ENCODE assay signal across 20 cellular contexts in the genomic region with DNA sequence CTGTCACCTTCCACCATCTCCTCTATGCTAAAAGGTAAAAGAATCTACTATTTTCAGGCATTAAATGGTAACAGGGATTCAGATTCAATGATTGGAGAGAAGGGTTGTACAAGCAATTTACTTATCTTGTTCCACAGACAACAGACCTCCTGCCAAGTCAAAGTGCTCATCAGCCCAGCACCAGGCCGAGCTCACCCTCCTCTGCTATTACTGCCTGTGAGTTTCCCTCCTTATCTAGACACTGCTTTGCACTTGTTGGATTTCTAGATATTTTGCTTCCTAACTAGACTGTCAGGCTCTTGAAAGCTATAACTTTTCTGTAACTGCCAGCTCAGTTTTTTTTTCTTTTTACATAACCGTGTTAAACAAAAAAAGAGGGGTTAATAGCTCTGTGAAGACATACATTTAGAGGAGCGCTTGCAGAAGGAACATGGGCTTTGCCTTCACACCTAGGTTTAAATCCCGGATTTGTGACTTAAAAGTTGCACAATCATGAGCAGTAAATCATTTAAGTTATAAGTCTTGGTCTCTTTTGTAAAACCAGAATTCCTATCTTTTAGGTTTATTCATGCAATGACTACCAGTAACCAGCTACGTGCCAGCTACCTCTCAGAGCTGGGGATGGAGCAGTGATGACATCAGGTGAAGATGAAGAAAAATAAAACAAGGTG. TPM values are rescaled to one million over a fixed set of nuclear protein-coding genes. Genes with fewer than 3 reads are reported as not detected.
DNase-seq lines count a peak whose midpoint lies in the region; ATAC-seq lines count a peak whose summit lies in the region.
"Had no signal": no experiment of that assay in that cellular context is flagged by ENCODE, and none has a peak within 500 bp of the region (broad histone marks: within the 10 kb centered on the region; RNA-seq: fewer than 3 reads in every experiment).

No MANE protein-coding gene starts in this region.

- WGBS in aorta, 2 donors = 57 to 65% methylated on average over 5 of the region's 5 CpGs

- H3K27ac ChIP-seq in naive thymus-derived CD4-positive, alpha-beta T cell (ENCODE audit: low read depth, low read length) = no peak overlapping the region
- no peak overlapping the region for H3K27ac ChIP-seq in aorta (ENCODE audit: low read depth in 1 of 2, low read length in 2 of 2)
- H3K27ac ChIP-seq: neutrophil had no signal

- H3K27me3 ChIP-seq in naive thymus-derived CD4-positive, alpha-beta T cell (ENCODE audit: control insufficient read depth in 2 of 2, insufficient read depth in 2 of 2, low read length in 2 of 2) = peaks cover 0 to 2% of the 10 kb centered on the region in 2 donors
- H3K27me3 ChIP-seq in aorta (ENCODE audit: control insufficient read depth in 1 of 2, insufficient read depth in 2 of 2, low read length in 1 of 2) = no peaks in the 10 kb centered on the region

- H3K36me3 Mint-ChIP-seq in stimulated activated naive CD8-positive, alpha-beta T cell treated with anti-CD3 and anti-CD28 coated beads, Interleukin-15, Interleukin-2, amounts not matched to agents 100 ng/mL and 50 ng/mL, for 24 hours (ENCODE audit: low read depth) = no peaks in the 10 kb centered on the region
- H3K36me3 Mint-ChIP-seq in activated naive CD8-positive, alpha-beta T cell treated with anti-CD3 and anti-CD28 coated beads, Interleukin-2, amount 10 ng/mL, durations not matched to agents 7 days and 5 days = no peaks in the 10 kb centered on the region
- peaks cover 0 to 5% (median 0%) of the 10 kb centered on the region in 5 donors for H3K36me3 Mint-ChIP-seq in naive thymus-derived CD4-positive, alpha-beta T cell

- H3K9me3 ChIP-seq in naive thymus-derived CD4-positive, alpha-beta T cell (ENCODE audit: control insufficient read depth in 2 of 3, low read length in 3 of 3) = no peaks in the 10 kb centered on the region
- no peaks in the 10 kb centered on the region for H3K9me3 ChIP-seq in aorta (ENCODE audit: control insufficient read depth, low read length)
- H3K9me3 ChIP-seq: neutrophil, tibial nerve had no signal

- POLR2A ChIA-PET in activated naive CD8-positive, alpha-beta T cell treated with anti-CD3 and anti-CD28 coated beads, Interleukin-2, amount 10 ng/mL, durations not matched to agents 7 days and 5 days (lab: Charles Lee) = no interaction called here
- POLR2A ChIA-PET in naive thymus-derived CD4-positive, alpha-beta T cell (lab: Charles Lee) = no interaction called here

- H3K4me3 Mint-ChIP-seq in stimulated activated naive CD8-positive, alpha-beta T cell treated with anti-CD3 and anti-CD28 coated beads, Interleukin-15, Interleukin-2, amounts not matched to agents 100 ng/mL and 50 ng/mL, for 24 hours = peak overlapping the region; percentile 49
- peak overlapping the region; percentile 80 for H3K4me3 Mint-ChIP-seq in activated naive CD8-positive, alpha-beta T cell treated with anti-CD3 and anti-CD28 coated beads, Interleukin-2, amount 10 ng/mL, durations not matched to agents 7 days and 5 days
- peak overlapping the region; percentile 2 to 81 (median 64) for H3K4me3 Mint-ChIP-seq in naive thymus-derived CD4-positive, alpha-beta T cell

- no peaks in the 10 kb centered on the region for H3K9me3 Mint-ChIP-seq in stimulated activated naive CD8-positive, alpha-beta T cell treated with anti-CD3 and anti-CD28 coated beads, Interleukin-15, Interleukin-2, amounts not matched to agents 100 ng/mL and 50 ng/mL, for 24 hours
- no peaks in the 10 kb centered on the region for H3K9me3 Mint-ChIP-seq in activated naive CD8-positive, alpha-beta T cell treated with anti-CD3 and anti-CD28 coated beads, Interleukin-2, amount 10 ng/mL, durations not matched to agents 7 days and 5 days
- H3K9me3 Mint-ChIP-seq in naive thymus-derived CD4-positive, alpha-beta T cell = peaks cover 0 to 1% (median 0%) of the 10 kb centered on the region in 11 donors
- H3K9me3 Mint-ChIP-seq: activated CD8-positive, alpha-beta T cell treated with anti-CD3 and anti-CD28 coated beads for 36 hours had no signal

- peaks cover 72% of the 10 kb centered on the region for H3K27me3 Mint-ChIP-seq in stimulated activated naive CD8-positive, alpha-beta T cell treated with anti-CD3 and anti-CD28 coated beads, Interleukin-15, Interleukin-2, amounts not matched to agents 100 ng/mL and 50 ng/mL, for 24 hours
- H3K27me3 Mint-ChIP-seq in activated naive CD8-positive, alpha-beta T cell treated with anti-CD3 and anti-CD28 coated beads, Interleukin-2, amount 10 ng/mL, durations not matched to agents 7 days and 5 days = peaks cover 64% of the 10 kb centered on the region
- peaks cover 50 to 73% (median 60%) of the 10 kb centered on the region in 5 donors for H3K27me3 Mint-ChIP-seq in naive thymus-derived CD4-positive, alpha-beta T cell

- H3K4me1 ChIP-seq in naive thymus-derived CD4-positive, alpha-beta T cell (ENCODE audit: control insufficient read depth in 2 of 2, insufficient read depth in 2 of 2, low read length in 2 of 2) = no peaks in the 10 kb centered on the region
- no peaks in the 10 kb centered on the region for H3K4me1 ChIP-seq in aorta (ENCODE audit: control insufficient read depth in 1 of 2, insufficient read depth in 2 of 2, low read length in 2 of 2)

- no peak for DNase-seq in stimulated activated naive CD8-positive, alpha-beta T cell treated with anti-CD3 and anti-CD28 coated beads, Interleukin-15, Interleukin-2, amounts not matched to agents 100 U/mL and 50 U/mL, for 24 hours
- no peak for DNase-seq in activated naive CD8-positive, alpha-beta T cell treated with anti-CD3 and anti-CD28 coated beads, Interleukin-2, amount 10 ng/mL, durations not matched to agents 7 days and 5 days
- DNase-seq in naive thymus-derived CD4-positive, alpha-beta T cell = no peak
- DNase-seq in aorta (no peak), C1 segment of cervical spinal cord (lab: John Stamatoyannopoulos, UW) (no peak), dedifferentiated amniotic fluid mesenchymal stem cell (ENCODE audit: extremely low spot score) (no peak)
- DNase-seq: activated CD8-positive, alpha-beta T cell treated with anti-CD3 and anti-CD28 coated beads for 36 hours; amniotic stem cell; cerebellar nuclear complex; COR-L47; hypothalamus; KG1; NCI-H1048; NCI-H2029 treated with DMSO at 0.1 percent for 48 hours; NCI-H510A had no signal

- intact Hi-C loops in naive thymus-derived CD4-positive, alpha-beta T cell (cut with micrococcal nuclease) = no loop called here
- intact Hi-C loops in aorta (cut with DNase I) = no loop called here

- peaks cover 15% of the 10 kb centered on the region for H3K4me1 Mint-ChIP-seq in stimulated activated naive CD8-positive, alpha-beta T cell treated with anti-CD3 and anti-CD28 coated beads, Interleukin-15, Interleukin-2, amounts not matched to agents 100 ng/mL and 50 ng/mL, for 24 hours (ENCODE audit: low read depth)
- H3K4me1 Mint-ChIP-seq in activated naive CD8-positive, alpha-beta T cell treated with anti-CD3 and anti-CD28 coated beads, Interleukin-2, amount 10 ng/mL, durations not matched to agents 7 days and 5 days = peaks cover 4% of the 10 kb centered on the region
- H3K4me1 Mint-ChIP-seq in naive thymus-derived CD4-positive, alpha-beta T cell = peaks cover 2 to 14% (median 13%) of the 10 kb centered on the region in 7 donors

- no peak overlapping the region for H3K27ac Mint-ChIP-seq in stimulated activated naive CD8-positive, alpha-beta T cell treated with anti-CD3 and anti-CD28 coated beads, Interleukin-15, Interleukin-2, amounts not matched to agents 100 ng/mL and 50 ng/mL, for 24 hours
- H3K27ac Mint-ChIP-seq in activated naive CD8-positive, alpha-beta T cell treated with anti-CD3 and anti-CD28 coated beads, Interleukin-2, amount 10 ng/mL, durations not matched to agents 7 days and 5 days = no peak overlapping the region
- no peak overlapping the region for H3K27ac Mint-ChIP-seq in naive thymus-derived CD4-positive, alpha-beta T cell
- H3K27ac Mint-ChIP-seq: activated CD8-positive, alpha-beta T cell treated with anti-CD3 and anti-CD28 coated beads for 36 hours had no signal

- H3K36me3 ChIP-seq in naive thymus-derived CD4-positive, alpha-beta T cell (ENCODE audit: control insufficient read depth in 2 of 3, insufficient read depth in 3 of 3, low read length in 3 of 3) = no peaks in the 10 kb centered on the region
- H3K36me3 ChIP-seq in aorta (ENCODE audit: control insufficient read depth in 1 of 2, insufficient read depth in 2 of 2, low read length in 1 of 2) = no peaks in the 10 kb centered on the region
- H3K36me3 ChIP-seq: neutrophil, tibial nerve had no signal

- CTCF ChIA-PET in naive thymus-derived CD4-positive, alpha-beta T cell (lab: Charles Lee) = no interaction called here

- no peak for ATAC-seq in stimulated activated naive CD8-positive, alpha-beta T cell treated with anti-CD3 and anti-CD28 coated beads, Interleukin-15, Interleukin-2, amounts not matched to agents 100 U/mL and 50 U/mL, for 24 hours
- no peak for ATAC-seq in activated naive CD8-positive, alpha-beta T cell treated with anti-CD3 and anti-CD28 coated beads, Interleukin-2, amount 10 ng/mL, durations not matched to agents 7 days and 5 days (ENCODE audit: low read depth)
- ATAC-seq in naive thymus-derived CD4-positive, alpha-beta T cell = no peak
- no peak for ATAC-seq in aorta (ENCODE audit: low FRiP score)
- no peak for ATAC-seq in GM21381 (IDR thresholded peaks at IDR 0.05; ENCODE audit: unreplicated experiment)
- ATAC-seq: activated CD8-positive, alpha-beta T cell treated with anti-CD3 and anti-CD28 coated beads for 36 hours; HCT116 had no signal

- no peak overlapping the region for H3K4me3 ChIP-seq in naive thymus-derived CD4-positive, alpha-beta T cell (ENCODE audit: low read length)
- H3K4me3 ChIP-seq in aorta (ENCODE audit: low read length in 2 of 2) = no peak overlapping the region

RNA-seq across cellular contexts. Expression of gene FAM162B, which starts 1.1 kb away (rescaled TPM):
- total RNA-seq in activated naive CD8-positive, alpha-beta T cell treated with anti-CD3 and anti-CD28 coated beads, Interleukin-2, amount 10 ng/mL, durations not matched to agents 7 days and 5 days = not detected
- not detected for total RNA-seq in naive thymus-derived CD4-positive, alpha-beta T cell
- polyA plus RNA-seq in naive thymus-derived CD4-positive, alpha-beta T cell = not detected
- 1 to 10 TPM; 3.2 to 6.2 TPM for total RNA-seq in aorta
- polyA plus RNA-seq in aorta = under 1 TPM in 1 of 2 donors, not detected in 1; 0.88 TPM
- total RNA-seq: activated CD8-positive, alpha-beta T cell treated with anti-CD3 and anti-CD28 coated beads for 36 hours had no signal

Comparison
In these comparisons a context has a peak if more than half of its experiments do, and no peak if none do; other contexts are left out.
1. RNA of gene FAM162B, which starts 1.1 kb away (total RNA-seq): 3.2 to 6.2 TPM in aorta; not detected in activated naive CD8-positive, alpha-beta T cell treated with anti-CD3 and anti-CD28 coated beads, Interleukin-2, amount 10 ng/mL, durations not matched to agents 7 days and 5 days and not detected in naive thymus-derived CD4-positive, alpha-beta T cell; every median in the first group is over 4 times any median in the second.
2. Peak in every context shown above with its lines, with median percentiles within 50 percentile points of each other: H3K4me3 Mint-ChIP-seq.